ENCODE assay signal across 23 cellular contexts in genomic region chr9:104971521-104971920, GRCh38.
"Had no signal": no experiment of that assay in that cellular context is flagged by ENCODE, and none has a peak within 500 bp of the region (broad histone marks: within the 10 kb centered on the region; RNA-seq: fewer than 3 reads in every experiment).

No MANE protein-coding gene starts in this region.

- H3K27me3 ChIP-seq: breast epithelium, esophagus muscularis mucosa, foreskin keratinocyte, heart right ventricle, right lobe of liver had no signal

- H3K9me3 ChIP-seq: breast epithelium, esophagus muscularis mucosa, heart right ventricle, right lobe of liver, thoracic aorta had no signal

- H3K4me1 ChIP-seq: foreskin keratinocyte had no signal

- ATAC-seq: foreskin keratinocyte; heart right ventricle; natural killer cell treated with Interleukin-12 subunit alpha and Interleukin-12 subunit beta and Interleukin-15 and Interleukin-18, amount 100 ng/mL, for 72 hours; right lobe of liver; stimulated activated naive CD8-positive, alpha-beta T cell treated with anti-CD3 and anti-CD28 coated beads, Interleukin-15, Interleukin-2, amounts not matched to agents 100 U/mL and 50 U/mL, for 24 hours; T-helper 17 cell had no signal

- H3K27ac ChIP-seq: foreskin keratinocyte, heart right ventricle, right lobe of liver, skin epidermis, thoracic aorta had no signal

- H3K4me3 ChIP-seq: breast epithelium, esophagus muscularis mucosa, heart right ventricle, right lobe of liver, skin epidermis, thoracic aorta had no signal

- DNase-seq: activated CD4-positive, alpha-beta memory T cell treated with anti-CD3 and anti-CD28 coated beads for 36 hours; activated CD4-positive, alpha-beta T cell treated with anti-CD3 and anti-CD28 coated beads, Interleukin-2, amount 10 ng/mL, durations not matched to agents 24 days and 14 days; activated CD4-positive, CD25-positive, alpha-beta regulatory T cell treated with anti-CD3 and anti-CD28 coated beads, Interleukin-2, amount 50 U/mL, for 72 hours; activated CD8-positive, alpha-beta memory T cell treated with anti-CD3 and anti-CD28 coated beads, Interleukin-2, amount 50 U/mL, for 4 hours; activated gamma-delta T cell; activated naive CD4-positive, alpha-beta T cell treated with anti-CD3 and anti-CD28 coated beads, Interleukin-2, amount 10 ng/mL, durations not matched to agents 7 days and 5 days; activated naive CD8-positive, alpha-beta T cell treated with anti-CD3 and anti-CD28 coated beads, Interleukin-2, amount 10 ng/mL, durations not matched to agents 7 days and 5 days; activated T-cell treated with anti-CD3 and anti-CD28 coated beads, Interleukin-2, amount 50 U/mL, for 1 hour; amniotic stem cell; central memory CD4-positive, alpha-beta T cell; foreskin keratinocyte; heart right ventricle; mesenchymal stem cell; right lobe of liver; stimulated activated CD4-positive, alpha-beta T cell treated with anti-CD3 and anti-CD28 coated beads, Interleukin-12 subunit alpha, Interleukin-12 subunit beta, amount 100 ng/mL, for 4 hours; stimulated activated CD4-positive, alpha-beta T cell treated with anti-CD3 and anti-CD28 coated beads, Interleukin-4, amount 100 ng/mL, for 1 hour; stimulated activated naive CD8-positive, alpha-beta T cell treated with anti-CD3 and anti-CD28 coated beads, Interleukin-15, Interleukin-2, amounts not matched to agents 100 U/mL and 50 U/mL, for 24 hours; T-helper 17 cell had no signal

- H3K36me3 ChIP-seq: breast epithelium, esophagus muscularis mucosa, heart right ventricle, right lobe of liver, thoracic aorta had no signal
